Comparison of ENCODE assay signal across 15 cellular contexts in genomic region chr10:72954596-72955569, GRCh38. TPM values are rescaled to one million over a fixed set of nuclear protein-coding genes. Genes with fewer than 3 reads are reported as not detected.
DNase-seq lines count a peak whose midpoint lies in the region; ATAC-seq and TF ChIP-seq lines count a peak whose summit lies in the region.
"Had no signal": no experiment of that assay in that cellular context is flagged by ENCODE, and none has a peak within 500 bp of the region (broad histone marks: within the 10 kb centered on the region; RNA-seq: fewer than 3 reads in every experiment).

Gene PLA2G12B (minus strand): TSS chr10:72954806. CDS start chr10:72954685, 121 bp downstream.

- peak within 1 kb of the TSS; percentile 92 for H2AFZ ChIP-seq in GM23338
- H2AFZ ChIP-seq in osteoblast (ENCODE audit: low read length) = no peak within 1 kb of the TSS
- H2AFZ ChIP-seq in PC-9 = no peak within 1 kb of the TSS

- H3F3A ChIP-seq in GM23338 (replicated peaks; ENCODE audit: low read depth) (no peaks in the 10 kb centered on the region), PC-9 (ENCODE audit: insufficient read depth, low read depth) (no peaks in the 10 kb centered on the region)

- peak within 1 kb of the TSS; percentile 32; the same call in 1 of the 2 replicates for H3K27ac Mint-ChIP-seq in GM23338
- no peak within 1 kb of the TSS for H3K27ac Mint-ChIP-seq in stimulated activated naive B cell treated with anti-CD40 and anti-IgM and Interleukin-4, amounts not matched to agents 10 μg/mL and 1 μg/mL and 100 μg/mL, for 72 hours
- H3K27ac Mint-ChIP-seq: CD8-positive, alpha-beta T cell; effector memory CD8-positive, alpha-beta T cell had no signal

- no peaks in the 10 kb centered on the region for H3K9me3 Mint-ChIP-seq in GM23338
- H3K9me3 Mint-ChIP-seq in stimulated activated naive B cell treated with anti-CD40 and anti-IgM and Interleukin-4, amounts not matched to agents 10 μg/mL and 1 μg/mL and 100 μg/mL, for 72 hours = no peaks in the 10 kb centered on the region
- H3K9me3 Mint-ChIP-seq: CD8-positive, alpha-beta T cell; effector memory CD8-positive, alpha-beta T cell had no signal

- TF ChIP-seq CTCF in GM23338 (conservative IDR thresholded peaks at IDR 0.05; ENCODE audit: low read depth in 2 of 2) = no peak
- no peak for TF ChIP-seq CTCF in cardiac muscle cell (IDR thresholded peaks at IDR 0.05; ENCODE audit: low read depth, low read length)
- TF ChIP-seq CTCF in osteoblast (IDR thresholded peaks at IDR 0.05; ENCODE audit: extremely low read depth, low read depth, low read length) = no peak
- TF ChIP-seq CTCF in PC-9 (conservative IDR thresholded peaks at IDR 0.05) = no peak

- H3K9me3 ChIP-seq in cardiac muscle cell (ENCODE audit: low read depth) (no peaks in the 10 kb centered on the region), osteoblast (ENCODE audit: low read depth, low read length) (no peaks in the 10 kb centered on the region), PC-9 (ENCODE audit: insufficient read depth, low read depth) (no peaks in the 10 kb centered on the region)

- CTCF ChIA-PET in PC-9 (lab: Charles Lee) = no interaction called here

- no peak for DNase-seq in GM23338 (ENCODE audit: low spot score)
- peak; percentile 81 for DNase-seq in NCI-H510A treated with DMSO at 0.1 percent for 48 hours (lab: John Stamatoyannopoulos, UW)
- DNase-seq in cardiac muscle cell (ENCODE audit: low read depth in 1 of 2, low spot score in 1 of 2) = peak in 1 of 2 donors; percentile 69
- DNase-seq in osteoblast (ENCODE audit: insufficient read length, low spot score, missing footprints) = peak; percentile 26
- no peak for DNase-seq in stimulated activated naive B cell treated with anti-CD40 and anti-IgM and Interleukin-4, amounts not matched to agents 10 μg/mL and 1 μg/mL and 100 μg/mL, for 72 hours
- DNase-seq in PC-9 = no peak
- DNase-seq: CD8-positive, alpha-beta T cell; effector memory CD8-positive, alpha-beta T cell; T-helper 2 cell had no signal

- H3K27me3 Mint-ChIP-seq in GM23338 (ENCODE audit: insufficient read depth, low read depth, poor library complexity) = peaks cover 5% of the 10 kb centered on the region
- H3K27me3 Mint-ChIP-seq in stimulated activated naive B cell treated with anti-CD40 and anti-IgM and Interleukin-4, amounts not matched to agents 10 μg/mL and 1 μg/mL and 100 μg/mL, for 72 hours = peaks cover 6 to 9% of the 10 kb centered on the region in 2 donors

- H3K9me2 ChIP-seq in GM23338 (ENCODE audit: insufficient read depth) (no peaks in the 10 kb centered on the region), PC-9 (ENCODE audit: insufficient read depth) (no peaks in the 10 kb centered on the region)

- H3K4me2 ChIP-seq in GM23338 = peak within 1 kb of the TSS; percentile 30; the same call in 1 of the 2 replicates
- H3K4me2 ChIP-seq in osteoblast (ENCODE audit: insufficient read depth, low read length) = no peak within 1 kb of the TSS
- H3K4me2 ChIP-seq in PC-9 = no peak within 1 kb of the TSS

- no TSS peak for BruUV-seq in PC-9 (replicated peaks; lab: Mats Ljungman, UMichigan)

- H3K4me3 ChIP-seq in GM23338 (no peak within 1 kb of the TSS), cardiac muscle cell (no peak within 1 kb of the TSS), osteoblast (ENCODE audit: insufficient read depth, low read length) (no peak within 1 kb of the TSS), PC-9 (no peak within 1 kb of the TSS)
- H3K4me3 ChIP-seq: GM12878 had no signal

- H3K4me3 Mint-ChIP-seq in GM23338 = no peak within 1 kb of the TSS
- H3K4me3 Mint-ChIP-seq in stimulated activated naive B cell treated with anti-CD40 and anti-IgM and Interleukin-4, amounts not matched to agents 10 μg/mL and 1 μg/mL and 100 μg/mL, for 72 hours = no peak within 1 kb of the TSS
- H3K4me3 Mint-ChIP-seq: CD8-positive, alpha-beta T cell; effector memory CD8-positive, alpha-beta T cell had no signal

- peaks cover 22% of the 10 kb centered on the region for H3K4me1 ChIP-seq in GM23338 (ENCODE audit: insufficient read depth)
- H3K4me1 ChIP-seq in cardiac muscle cell (ENCODE audit: low read depth) = peaks cover 18% of the 10 kb centered on the region
- no peaks in the 10 kb centered on the region for H3K4me1 ChIP-seq in osteoblast (ENCODE audit: insufficient read depth, low read length)
- no peaks in the 10 kb centered on the region for H3K4me1 ChIP-seq in PC-9 (replicated peaks; ENCODE audit: insufficient read depth)

- no peaks in the 10 kb centered on the region for H3K36me3 ChIP-seq in GM23338 (ENCODE audit: insufficient read depth)
- H3K36me3 ChIP-seq in cardiac muscle cell = no peaks in the 10 kb centered on the region
- H3K36me3 ChIP-seq in osteoblast (ENCODE audit: insufficient read depth, low read length) = no peaks in the 10 kb centered on the region
- H3K36me3 ChIP-seq in PC-9 (ENCODE audit: low read depth) = no peaks in the 10 kb centered on the region

- H3K27me3 ChIP-seq in GM23338 (ENCODE audit: insufficient read depth) (no peaks in the 10 kb centered on the region), cardiac muscle cell (no peaks in the 10 kb centered on the region), osteoblast (ENCODE audit: insufficient read depth, low read length) (peaks cover 4% of the 10 kb centered on the region), PC-9 (ENCODE audit: insufficient read depth, low read depth) (no peaks in the 10 kb centered on the region)

- H3K4me1 Mint-ChIP-seq in GM23338 = peaks cover 29% of the 10 kb centered on the region
- H3K4me1 Mint-ChIP-seq in stimulated activated naive B cell treated with anti-CD40 and anti-IgM and Interleukin-4, amounts not matched to agents 10 μg/mL and 1 μg/mL and 100 μg/mL, for 72 hours = no peaks in the 10 kb centered on the region

- POLR2A ChIA-PET in PC-9 (lab: Charles Lee; ENCODE audit: unreplicated experiment) = no interaction called here

- H4K20me1 ChIP-seq in GM23338 (replicated peaks; ENCODE audit: insufficient read depth) (no peaks in the 10 kb centered on the region), osteoblast (ENCODE audit: insufficient read depth, low read length) (no peaks in the 10 kb centered on the region), PC-9 (ENCODE audit: insufficient read depth) (no peaks in the 10 kb centered on the region)

- H3K27ac ChIP-seq in GM23338 (ENCODE audit: low read depth) (no peak within 1 kb of the TSS), cardiac muscle cell (peak within 1 kb of the TSS; percentile 56), osteoblast (ENCODE audit: low read depth, low read length) (no peak within 1 kb of the TSS), PC-9 (no peak within 1 kb of the TSS)

- intact Hi-C loops in PC-9 (cut with micrococcal nuclease; ENCODE audit: unreplicated experiment) = no loop called here

- no peaks in the 10 kb centered on the region for H3K36me3 Mint-ChIP-seq in GM23338 (ENCODE audit: low read depth)
- H3K36me3 Mint-ChIP-seq in stimulated activated naive B cell treated with anti-CD40 and anti-IgM and Interleukin-4, amounts not matched to agents 10 μg/mL and 1 μg/mL and 100 μg/mL, for 72 hours = no peaks in the 10 kb centered on the region
- H3K36me3 Mint-ChIP-seq: CD8-positive, alpha-beta T cell had no signal

- ATAC-seq in GM23338 (peak; percentile 32), GM21515 (IDR thresholded peaks at IDR 0.05; ENCODE audit: unreplicated experiment) (no peak), HG03378 (IDR thresholded peaks at IDR 0.05; ENCODE audit: unreplicated experiment) (no peak)
- ATAC-seq in stimulated activated naive B cell treated with anti-CD40 and anti-IgM and Interleukin-4, amounts not matched to agents 10 μg/mL and 1 μg/mL and 100 μg/mL, for 72 hours (replicated peaks) = no peak
- ATAC-seq: CD8-positive, alpha-beta T cell; effector memory CD8-positive, alpha-beta T cell; GM12878 had no signal

- H3K79me2 ChIP-seq in GM23338 (replicated peaks; ENCODE audit: insufficient read depth) (no peaks in the 10 kb centered on the region), osteoblast (ENCODE audit: insufficient read depth, low read length) (no peaks in the 10 kb centered on the region), PC-9 (ENCODE audit: low read depth) (no peaks in the 10 kb centered on the region)

TF ChIP-seq in GM23338, 12 proteins besides CTCF, POLR2A, EP300 and RAD21 (continues in another document):
- TF ChIP-seq POLR2AphosphoS5 (IDR thresholded peaks at IDR 0.05; ENCODE audit: low read depth) = no peak
- TF ChIP-seq STAT1 (IDR thresholded peaks at IDR 0.05; ENCODE audit: unreplicated experiment) = no peak
- no peak for TF ChIP-seq JUNB (IDR thresholded peaks at IDR 0.05; ENCODE audit: unreplicated experiment)
- no peak for TF ChIP-seq ETS1 (IDR thresholded peaks at IDR 0.05)
- TF ChIP-seq ZNF114 (CRISPR knock-in tag; IDR thresholded peaks at IDR 0.05) = no peak
- TF ChIP-seq CREB1 (CRISPR knock-in tag; IDR thresholded peaks at IDR 0.05; ENCODE audit: low read depth) = no peak
- TF ChIP-seq EZH2 (IDR thresholded peaks at IDR 0.05; ENCODE audit: low read depth, unreplicated experiment) = no peak
- TF ChIP-seq EZH2phosphoT487 (IDR thresholded peaks at IDR 0.05; ENCODE audit: unreplicated experiment) = no peak
- TF ChIP-seq NANOG (IDR thresholded peaks at IDR 0.05; ENCODE audit: borderline replicate concordance) = no peak
- no peak for TF ChIP-seq ZNF331 (CRISPR knock-in tag; IDR thresholded peaks at IDR 0.05; ENCODE audit: low read depth)

RNA-seq across cellular contexts. Expression of gene PLA2G12B, which starts in this region (rescaled TPM):
- total RNA-seq in GM23338 (2014; rRNA removed; shearing (Covaris generic)) = not detected in 2 replicates
- not detected in 2 replicates for polyA plus RNA-seq in GM23338 (2016; fragmentation: Nextera tagmentation; extraction: Ambion mirVana)
- 0.14 TPM in 1 of 2 replicates, not detected in the other for total RNA-seq in cardiac muscle cell
- polyA plus RNA-seq in cardiac muscle cell = 2.6 TPM in 1 of 2 replicates, not detected in the other
- total RNA-seq in osteoblast = not detected in 2 replicates
- total RNA-seq in PC-9 (2021) = not detected in 2 replicates
- total RNA-seq: CD8-positive, alpha-beta T cell; glomerular endothelial cell; GM12878; skeletal muscle tissue; ureter had no signal
- polyA plus RNA-seq: GM12878 had no signal

Comparison
In these comparisons a context has a peak if more than half of its experiments do, and no peak if none do; other contexts are left out.
1. Peak in ATAC-seq and H3K4me2 ChIP-seq in GM23338; RNA of the gene not detected or under 1 TPM.
2. Peak in DNase-seq in osteoblast; RNA of the gene not detected or under 1 TPM.